In the genomic region with DNA sequence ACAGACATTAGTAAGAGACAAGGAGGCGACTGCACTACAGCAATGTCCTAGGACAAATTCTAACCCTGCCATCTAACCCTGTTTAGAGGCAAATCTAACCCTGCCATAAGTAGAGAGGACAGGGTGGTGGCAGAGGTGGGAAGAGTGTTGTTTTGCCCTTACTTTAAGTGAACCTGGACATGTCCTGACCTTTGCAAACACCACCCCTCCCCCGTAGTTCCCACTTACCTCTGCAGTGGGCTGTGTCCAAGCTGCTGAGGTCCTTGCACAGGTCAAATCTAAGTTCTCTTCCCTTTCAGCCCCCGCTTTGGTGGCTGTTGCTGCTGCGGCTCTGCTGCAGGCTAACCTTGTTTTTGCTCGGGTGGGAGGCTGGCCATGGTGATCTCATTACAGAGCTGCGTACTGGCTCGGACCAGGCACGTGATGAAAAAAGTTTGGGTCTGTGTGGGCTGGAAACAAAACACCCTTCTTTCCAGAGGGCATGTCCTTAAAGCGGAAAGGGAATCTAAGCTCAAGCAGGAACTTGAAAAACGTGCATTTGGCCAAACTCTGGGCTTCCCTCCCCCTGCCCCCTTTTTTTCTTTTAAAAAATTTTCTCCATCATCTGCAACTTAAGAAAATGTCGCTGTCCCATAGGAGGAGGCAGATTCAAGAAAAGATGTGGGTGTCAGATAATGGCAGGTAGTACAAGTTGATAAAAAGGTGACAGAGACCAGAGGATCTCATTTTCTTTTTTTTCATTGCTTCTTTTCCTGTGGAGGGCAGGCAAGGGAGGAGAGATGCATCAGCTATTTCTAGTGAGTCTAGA, we compare ENCODE assay signal across 9 cellular contexts. TPM values are rescaled to one million over a fixed set of nuclear protein-coding genes. Genes with fewer than 3 reads are reported as not detected.
DNase-seq lines count a peak whose midpoint lies in the region; ATAC-seq, FAIRE-seq and TF ChIP-seq lines count a peak whose summit lies in the region.
"Had no signal": no experiment of that assay in that cellular context is flagged by ENCODE, and none has a peak within 500 bp of the region (broad histone marks: within the 10 kb centered on the region; RNA-seq: fewer than 3 reads in every experiment).

A gene with protein sequence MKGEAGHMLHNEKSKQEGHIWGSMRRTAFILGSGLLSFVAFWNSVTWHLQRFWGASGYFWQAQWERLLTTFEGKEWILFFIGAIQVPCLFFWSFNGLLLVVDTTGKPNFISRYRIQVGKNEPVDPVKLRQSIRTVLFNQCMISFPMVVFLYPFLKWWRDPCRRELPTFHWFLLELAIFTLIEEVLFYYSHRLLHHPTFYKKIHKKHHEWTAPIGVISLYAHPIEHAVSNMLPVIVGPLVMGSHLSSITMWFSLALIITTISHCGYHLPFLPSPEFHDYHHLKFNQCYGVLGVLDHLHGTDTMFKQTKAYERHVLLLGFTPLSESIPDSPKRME (minus strand): TSS at position 349 of the 808 bp plus-strand sequence. CDS start 12,425 bp downstream, outside the sequence.

- peak within 1 kb of the TSS; percentile 88 for H3K27ac Mint-ChIP-seq in chondrocyte (ENCODE audit: unreplicated experiment)
- H3K27ac Mint-ChIP-seq: activated B cell treated with CpG ODN at 0.5 μM for 24 hours had no signal

- TF ChIP-seq CTCF in chondrocyte (IDR thresholded peaks at IDR 0.05) (no peak), keratinocyte (optimal IDR thresholded peaks at IDR 0.05 in 1 of 3, IDR thresholded peaks at IDR 0.05 in 1 of 3, conservative IDR thresholded peaks at IDR 0.05 in 1 of 3; ENCODE audit: extremely low read depth in 1 of 3, insufficient read depth in 2 of 3, low read length in 3 of 3) (no peak)

- no peak for ATAC-seq in GM21447 (IDR thresholded peaks at IDR 0.05; ENCODE audit: unreplicated experiment)
- no peak for ATAC-seq in HG02981 (IDR thresholded peaks at IDR 0.05; ENCODE audit: unreplicated experiment)
- ATAC-seq in GM18498 (IDR thresholded peaks at IDR 0.05; ENCODE audit: unreplicated experiment) = no peak

- no peaks in the 10 kb centered on the region for H3K9me3 Mint-ChIP-seq in chondrocyte (ENCODE audit: low read depth)
- H3K9me3 Mint-ChIP-seq: activated B cell treated with CpG ODN at 0.5 μM for 24 hours had no signal

- no peaks in the 10 kb centered on the region for H3K36me3 ChIP-seq in keratinocyte (ENCODE audit: control insufficient read depth in 2 of 2, extremely low read depth in 1 of 2, insufficient read depth in 2 of 2, low read length in 2 of 2)
- H3K36me3 ChIP-seq in skeletal muscle tissue (ENCODE audit: control insufficient read depth in 3 of 3, insufficient read depth in 3 of 3, low read length in 3 of 3) = no peaks in the 10 kb centered on the region

- no peaks in the 10 kb centered on the region for H4K20me1 ChIP-seq in keratinocyte (ENCODE audit: control insufficient read depth, extremely low read depth, insufficient read depth, low read length)

- DNase-seq in NCI-H82 (lab: John Stamatoyannopoulos, UW) (peak; percentile 44), NCI-H82 treated with DMSO at 0.1 percent for 48 hours (lab: John Stamatoyannopoulos, UW; ENCODE audit: unreplicated experiment) (no peak), chondrocyte (ENCODE audit: low spot score) (no peak), keratinocyte (ENCODE audit: low read depth, low spot score) (no peak)
- DNase-seq: activated B cell treated with CpG ODN at 0.5 μM for 24 hours had no signal

- H3K9ac ChIP-seq in keratinocyte (ENCODE audit: control insufficient read depth, extremely low read depth, insufficient read depth, low read length) (no peak within 1 kb of the TSS), skeletal muscle tissue (ENCODE audit: low read depth in 1 of 3, low read length in 3 of 3) (peak within 1 kb of the TSS; percentile 77 to 93 (median 86))

- H3K79me2 ChIP-seq in keratinocyte (ENCODE audit: control insufficient read depth, insufficient read depth, low read length) = no peaks in the 10 kb centered on the region

- H3K4me2 ChIP-seq in keratinocyte (ENCODE audit: control insufficient read depth, extremely low read depth, insufficient read depth, low read depth, low read length) = peak within 1 kb of the TSS; percentile 25

- no peaks in the 10 kb centered on the region for H3K36me3 Mint-ChIP-seq in chondrocyte (ENCODE audit: low read depth)

- H3K27ac ChIP-seq in keratinocyte (ENCODE audit: control insufficient read depth, insufficient read depth, low read length) (no peak within 1 kb of the TSS), skeletal muscle tissue (ENCODE audit: low read depth, low read length) (peak within 1 kb of the TSS; percentile 81)

- H3K9me1 ChIP-seq in keratinocyte (ENCODE audit: control insufficient read depth, extremely low read depth, insufficient read depth, low read length) = no peaks in the 10 kb centered on the region

- H3K4me1 ChIP-seq in keratinocyte (ENCODE audit: control insufficient read depth, extremely low read depth, insufficient read depth, low read length) (peaks cover 10% of the 10 kb centered on the region), skeletal muscle tissue (ENCODE audit: control insufficient read depth in 3 of 3, insufficient read depth in 3 of 3, low read length in 3 of 3) (peaks cover 8 to 20% (median 17%) of the 10 kb centered on the region in 3 donors)

- peak within 1 kb of the TSS in 1 of 3 experiments; percentile 2 for H3K4me3 ChIP-seq in keratinocyte (ENCODE audit: control insufficient read depth in 2 of 3, extremely low read depth in 1 of 3, insufficient read depth in 2 of 3, low read depth in 1 of 3, low read length in 3 of 3)
- peak within 1 kb of the TSS; percentile 87 to 90 (median 90) for H3K4me3 ChIP-seq in skeletal muscle tissue (ENCODE audit: low read length in 3 of 3)

- peak within 1 kb of the TSS; percentile 64 for H2AFZ ChIP-seq in keratinocyte (ENCODE audit: control insufficient read depth, low read length)

- H3K27me3 Mint-ChIP-seq in chondrocyte (ENCODE audit: low read depth) = no peaks in the 10 kb centered on the region
- H3K27me3 Mint-ChIP-seq: activated B cell treated with CpG ODN at 0.5 μM for 24 hours had no signal

- FAIRE-seq in keratinocyte (lab: Jason Lieb, UNC) = no peak

- peak within 1 kb of the TSS; percentile 74 for H3K4me3 Mint-ChIP-seq in chondrocyte (ENCODE audit: unreplicated experiment)
- H3K4me3 Mint-ChIP-seq: activated B cell treated with CpG ODN at 0.5 μM for 24 hours had no signal

- dilution Hi-C loops in keratinocyte (cut with MboI; ENCODE audit: extremely low pct_ligation_motif_present, low sequenced_read_pairs) = no loop called here

- H3K27me3 ChIP-seq in keratinocyte (ENCODE audit: control insufficient read depth, extremely low read depth, insufficient read depth, low read length) (no peaks in the 10 kb centered on the region), skeletal muscle tissue (ENCODE audit: control insufficient read depth in 3 of 3, insufficient read depth in 3 of 3, low read length in 3 of 3) (no peaks in the 10 kb centered on the region)

- no peaks in the 10 kb centered on the region for H3K9me3 ChIP-seq in keratinocyte (ENCODE audit: control insufficient read depth, low read depth, low read length)
- H3K9me3 ChIP-seq in skeletal muscle tissue (ENCODE audit: control insufficient read depth in 3 of 3, low read length in 3 of 3) = no peaks in the 10 kb centered on the region

- H3K4me1 Mint-ChIP-seq in chondrocyte (ENCODE audit: low read depth) = peaks cover 23% of the 10 kb centered on the region

RNA-seq across cellular contexts. Expression of the gene that starts here (rescaled TPM):
- 2.3 to 6.1 TPM (median 2.5 TPM) in 3 replicates for total RNA-seq in chondrocyte
- 4.6 to 11.0 TPM (median 7.1 TPM) in 3 replicates for polyA plus RNA-seq in keratinocyte
- polyA plus RNA-seq in keratinocyte (2011; ENCODE audit: low read depth) = 1.4 TPM
- 9.2 and 9.8 TPM in 2 replicates for polyA plus RNA-seq in keratinocyte (2011; cell fraction: cytosol; rRNA removed)
- 8.5 and 13.6 TPM in 2 replicates for polyA plus RNA-seq in keratinocyte (2011; cell fraction: nucleus; rRNA removed)
- 7.2 and 7.5 TPM in 2 replicates for polyA plus RNA-seq in keratinocyte (2012; ENCODE audit: low replicate concordance)
- polyA minus RNA-seq in keratinocyte = 4.9 to 19.5 TPM (median 13.9 TPM) in 3 replicates
- 18.8 TPM for polyA minus RNA-seq in keratinocyte (2011; cell fraction: cytosol; rRNA and poly(A)+ RNA removed)
- 4.3 and 8.5 TPM in 2 replicates for polyA minus RNA-seq in keratinocyte (2011; cell fraction: nucleus; rRNA and poly(A)+ RNA removed)
- 8.4 TPM for total RNA-seq in skeletal muscle tissue
- total RNA-seq: activated B cell treated with CpG ODN at 0.5 μM for 24 hours had no signal
